Comparison of ENCODE assay signal across 1 cellular context in the genomic region with DNA sequence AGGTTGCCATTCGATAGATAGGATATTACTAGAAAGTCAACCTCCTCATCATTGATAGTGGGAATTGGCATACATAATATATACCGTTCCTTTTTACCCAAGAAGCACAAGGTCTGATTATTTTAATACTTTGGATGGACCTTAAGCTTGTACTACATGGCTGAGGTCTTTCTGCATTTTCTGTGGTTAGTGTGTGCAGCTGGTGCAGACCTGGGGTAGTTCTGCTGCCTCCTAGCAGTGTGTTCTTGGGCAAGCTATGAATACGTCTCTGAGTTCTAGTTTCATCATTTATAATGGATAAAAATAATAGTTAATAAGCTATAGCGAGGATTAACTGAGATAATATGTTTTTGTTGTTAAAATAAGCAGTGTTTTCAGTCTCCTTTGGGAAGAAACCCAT.
TF ChIP-seq lines count a peak whose summit lies in the region.

No MANE protein-coding gene starts in this region.

TF ChIP-seq in SK-N-SH treated with all-trans-retinoic acid at 6 μM for 48 hours, 23 proteins besides CTCF, POLR2A, EP300 and RAD21 (continued from another document):
- TF ChIP-seq, protein P1, sequence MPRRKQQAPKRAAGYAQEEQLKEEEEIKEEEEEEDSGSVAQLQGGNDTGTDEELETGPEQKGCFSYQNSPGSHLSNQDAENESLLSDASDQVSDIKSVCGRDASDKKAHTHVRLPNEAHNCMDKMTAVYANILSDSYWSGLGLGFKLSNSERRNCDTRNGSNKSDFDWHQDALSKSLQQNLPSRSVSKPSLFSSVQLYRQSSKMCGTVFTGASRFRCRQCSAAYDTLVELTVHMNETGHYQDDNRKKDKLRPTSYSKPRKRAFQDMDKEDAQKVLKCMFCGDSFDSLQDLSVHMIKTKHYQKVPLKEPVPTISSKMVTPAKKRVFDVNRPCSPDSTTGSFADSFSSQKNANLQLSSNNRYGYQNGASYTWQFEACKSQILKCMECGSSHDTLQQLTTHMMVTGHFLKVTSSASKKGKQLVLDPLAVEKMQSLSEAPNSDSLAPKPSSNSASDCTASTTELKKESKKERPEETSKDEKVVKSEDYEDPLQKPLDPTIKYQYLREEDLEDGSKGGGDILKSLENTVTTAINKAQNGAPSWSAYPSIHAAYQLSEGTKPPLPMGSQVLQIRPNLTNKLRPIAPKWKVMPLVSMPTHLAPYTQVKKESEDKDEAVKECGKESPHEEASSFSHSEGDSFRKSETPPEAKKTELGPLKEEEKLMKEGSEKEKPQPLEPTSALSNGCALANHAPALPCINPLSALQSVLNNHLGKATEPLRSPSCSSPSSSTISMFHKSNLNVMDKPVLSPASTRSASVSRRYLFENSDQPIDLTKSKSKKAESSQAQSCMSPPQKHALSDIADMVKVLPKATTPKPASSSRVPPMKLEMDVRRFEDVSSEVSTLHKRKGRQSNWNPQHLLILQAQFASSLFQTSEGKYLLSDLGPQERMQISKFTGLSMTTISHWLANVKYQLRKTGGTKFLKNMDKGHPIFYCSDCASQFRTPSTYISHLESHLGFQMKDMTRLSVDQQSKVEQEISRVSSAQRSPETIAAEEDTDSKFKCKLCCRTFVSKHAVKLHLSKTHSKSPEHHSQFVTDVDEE (CRISPR knock-in tag; IDR thresholded peaks at IDR 0.05), result no peak
- TF ChIP-seq, protein P2, sequence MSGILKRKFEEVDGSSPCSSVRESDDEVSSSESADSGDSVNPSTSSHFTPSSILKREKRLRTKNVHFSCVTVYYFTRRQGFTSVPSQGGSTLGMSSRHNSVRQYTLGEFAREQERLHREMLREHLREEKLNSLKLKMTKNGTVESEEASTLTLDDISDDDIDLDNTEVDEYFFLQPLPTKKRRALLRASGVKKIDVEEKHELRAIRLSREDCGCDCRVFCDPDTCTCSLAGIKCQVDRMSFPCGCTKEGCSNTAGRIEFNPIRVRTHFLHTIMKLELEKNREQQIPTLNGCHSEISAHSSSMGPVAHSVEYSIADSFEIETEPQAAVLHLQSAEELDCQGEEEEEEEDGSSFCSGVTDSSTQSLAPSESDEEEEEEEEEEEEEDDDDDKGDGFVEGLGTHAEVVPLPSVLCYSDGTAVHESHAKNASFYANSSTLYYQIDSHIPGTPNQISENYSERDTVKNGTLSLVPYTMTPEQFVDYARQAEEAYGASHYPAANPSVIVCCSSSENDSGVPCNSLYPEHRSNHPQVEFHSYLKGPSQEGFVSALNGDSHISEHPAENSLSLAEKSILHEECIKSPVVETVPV (CRISPR knock-in tag; IDR thresholded peaks at IDR 0.05), result no peak
TF ChIP-seq in SK-N-SH treated with all-trans-retinoic acid at 6 μM for 48 hours: peak in this region for 0.
